ENCODE assay signal across 4 cellular contexts in genomic region chr2:102492006-102492405, GRCh38. TPM values are rescaled to one million over a fixed set of nuclear protein-coding genes. Genes with fewer than 3 reads are reported as not detected.
"Had no signal": no experiment of that assay in that cellular context is flagged by ENCODE, and none has a peak within 500 bp of the region (broad histone marks: within the 10 kb centered on the region; RNA-seq: fewer than 3 reads in every experiment).

No MANE protein-coding gene starts in this region.

- H3K4me3 ChIP-seq: GM12878 had no signal

- DNase-seq: GDM1, GF-D8 had no signal

RNA-seq across cellular contexts. Expression of gene SLC9A4, which starts 19.0 kb away (rescaled TPM):
- total RNA-seq: G401 had no signal
